ENCODE assay signal across 8 cellular contexts in genomic region chr6:160930547-160931377, GRCh38.
DNase-seq lines count a peak whose midpoint lies in the region; ATAC-seq lines count a peak whose summit lies in the region.

No MANE protein-coding gene starts in this region.

- peak; percentile 63 for DNase-seq in NCI-H82 (lab: John Stamatoyannopoulos, UW)
- DNase-seq in NCI-H82 treated with DMSO at 0.1 percent for 48 hours (lab: John Stamatoyannopoulos, UW; ENCODE audit: unreplicated experiment): no peak
- peak; percentile 4 for DNase-seq in NCI-H2196 treated with DMSO at 0.1 percent for 48 hours (lab: John Stamatoyannopoulos, UW; ENCODE audit: unreplicated experiment)
- peak; percentile 59 for DNase-seq in activated CD8-positive, alpha-beta T cell treated with anti-CD3 and anti-CD28 coated beads, Interleukin-2, amount 10 ng/mL, durations not matched to agents 7 days and 5 days
- peak; percentile 16 to 50 (median 20) for DNase-seq in effector memory CD4-positive, alpha-beta T cell
- peak; percentile 12 to 41 for DNase-seq in memory B cell (ENCODE audit: low spot score in 2 of 2)
- peak; percentile 23 to 58 (median 31) for DNase-seq in stimulated activated CD4-positive, alpha-beta T cell treated with anti-CD3 and anti-CD28 coated beads, TNF-alpha, amount 100 ng/mL, for 24 hours (ENCODE audit: low read depth in 3 of 3)

- H3K27ac ChIP-seq in effector memory CD4-positive, alpha-beta T cell (ENCODE audit: insufficient read depth, low read length, poor library complexity, severe bottlenecking): no peak overlapping the region

- no peaks in the 10 kb centered on the region for H3K4me1 Mint-ChIP-seq in activated CD8-positive, alpha-beta T cell treated with anti-CD3 and anti-CD28 coated beads, Interleukin-2, amount 10 ng/mL, durations not matched to agents 7 days and 5 days (ENCODE audit: low read depth)
- no peaks in the 10 kb centered on the region for H3K4me1 Mint-ChIP-seq in memory B cell

- H3K9me3 ChIP-seq in effector memory CD4-positive, alpha-beta T cell (ENCODE audit: control insufficient read depth, low read length): no peaks in the 10 kb centered on the region

- H3K4me3 Mint-ChIP-seq in activated CD8-positive, alpha-beta T cell treated with anti-CD3 and anti-CD28 coated beads, Interleukin-2, amount 10 ng/mL, durations not matched to agents 7 days and 5 days: no peak overlapping the region
- no peak overlapping the region for H3K4me3 Mint-ChIP-seq in memory B cell

- peaks cover 24% of the 10 kb centered on the region for H3K27me3 Mint-ChIP-seq in activated CD8-positive, alpha-beta T cell treated with anti-CD3 and anti-CD28 coated beads, Interleukin-2, amount 10 ng/mL, durations not matched to agents 7 days and 5 days (ENCODE audit: low read depth)
- peaks cover 8% of the 10 kb centered on the region for H3K27me3 Mint-ChIP-seq in memory B cell

- H3K9me3 Mint-ChIP-seq in activated CD8-positive, alpha-beta T cell treated with anti-CD3 and anti-CD28 coated beads, Interleukin-2, amount 10 ng/mL, durations not matched to agents 7 days and 5 days (ENCODE audit: insufficient read depth): no peaks in the 10 kb centered on the region
- no peaks in the 10 kb centered on the region for H3K9me3 Mint-ChIP-seq in memory B cell

- no peak overlapping the region for H3K27ac Mint-ChIP-seq in activated CD8-positive, alpha-beta T cell treated with anti-CD3 and anti-CD28 coated beads, Interleukin-2, amount 10 ng/mL, durations not matched to agents 7 days and 5 days
- no peak overlapping the region for H3K27ac Mint-ChIP-seq in memory B cell

- peak overlapping the region; percentile 39 for H3K4me3 ChIP-seq in effector memory CD4-positive, alpha-beta T cell (ENCODE audit: insufficient read depth, low read depth, low read length, poor library complexity, severe bottlenecking)

- POLR2A ChIA-PET in activated CD8-positive, alpha-beta T cell treated with anti-CD3 and anti-CD28 coated beads, Interleukin-2, amount 10 ng/mL, durations not matched to agents 7 days and 5 days (lab: Charles Lee): no interaction called here

- H3K36me3 Mint-ChIP-seq in activated CD8-positive, alpha-beta T cell treated with anti-CD3 and anti-CD28 coated beads, Interleukin-2, amount 10 ng/mL, durations not matched to agents 7 days and 5 days (ENCODE audit: low read depth): no peaks in the 10 kb centered on the region
- H3K36me3 Mint-ChIP-seq in memory B cell: no peaks in the 10 kb centered on the region

- CTCF ChIA-PET in activated CD8-positive, alpha-beta T cell treated with anti-CD3 and anti-CD28 coated beads, Interleukin-2, amount 10 ng/mL, durations not matched to agents 7 days and 5 days (lab: Charles Lee): interaction anchor here (0.8 to 9.1 kb wide), 13 partner anchors 8 to 463 kb away, joined by 3 to 179 read pairs (median 3); partner anchors contain the start of gene AGPAT4

- peak; percentile 77 for ATAC-seq in HG02973 (IDR thresholded peaks at IDR 0.05; ENCODE audit: unreplicated experiment)
- ATAC-seq in activated CD8-positive, alpha-beta T cell treated with anti-CD3 and anti-CD28 coated beads, Interleukin-2, amount 10 ng/mL, durations not matched to agents 7 days and 5 days: peak; percentile 86
- peak; percentile 39 for ATAC-seq in memory B cell (ENCODE audit: low read depth)

- no peaks in the 10 kb centered on the region for H3K36me3 ChIP-seq in effector memory CD4-positive, alpha-beta T cell (ENCODE audit: control insufficient read depth, insufficient read depth, low read length)

- H3K4me1 ChIP-seq in effector memory CD4-positive, alpha-beta T cell (ENCODE audit: control insufficient read depth, insufficient read depth, low read length, poor library complexity, severe bottlenecking): peaks cover 3% of the 10 kb centered on the region

- H3K27me3 ChIP-seq in effector memory CD4-positive, alpha-beta T cell (replicated peaks; ENCODE audit: control insufficient read depth, insufficient read depth, low read length, poor library complexity, severe bottlenecking): no peaks in the 10 kb centered on the region
